Comparison of ENCODE assay signal across 1 cellular context in the genomic region with DNA sequence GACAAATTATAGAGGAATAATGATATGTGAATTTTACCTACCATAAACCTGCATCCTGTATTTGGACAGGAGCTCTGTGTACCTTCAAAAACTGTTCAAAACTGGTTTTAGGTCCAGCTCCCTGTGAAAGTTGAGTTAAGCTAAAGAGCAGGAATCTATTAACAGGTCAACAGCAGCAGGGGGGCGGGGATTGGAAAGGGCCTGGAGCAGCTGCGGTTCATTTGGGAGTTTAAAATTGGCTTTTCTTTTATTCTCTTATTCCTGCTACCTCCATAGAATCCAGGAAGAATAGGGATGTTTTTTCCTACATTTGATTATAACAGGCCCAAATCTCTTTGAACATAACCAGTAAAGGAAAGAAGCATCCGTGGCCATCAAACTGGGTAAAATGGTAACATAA.
TF ChIP-seq lines count a peak whose summit lies in the region.

No MANE protein-coding gene starts in this region.

TF ChIP-seq in SK-N-SH, 30 proteins besides CTCF, POLR2A, EP300 and RAD21:
- no peak for TF ChIP-seq FOXJ3 (CRISPR knock-in tag; IDR thresholded peaks at IDR 0.05)
- no peak for TF ChIP-seq ELF1 (IDR thresholded peaks at IDR 0.05)
- TF ChIP-seq TCF12 (IDR thresholded peaks at IDR 0.05) = no peak
- TF ChIP-seq, protein P1, sequence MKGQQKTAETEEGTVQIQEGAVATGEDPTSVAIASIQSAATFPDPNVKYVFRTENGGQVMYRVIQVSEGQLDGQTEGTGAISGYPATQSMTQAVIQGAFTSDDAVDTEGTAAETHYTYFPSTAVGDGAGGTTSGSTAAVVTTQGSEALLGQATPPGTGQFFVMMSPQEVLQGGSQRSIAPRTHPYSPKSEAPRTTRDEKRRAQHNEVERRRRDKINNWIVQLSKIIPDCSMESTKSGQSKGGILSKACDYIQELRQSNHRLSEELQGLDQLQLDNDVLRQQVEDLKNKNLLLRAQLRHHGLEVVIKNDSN (IDR thresholded peaks at IDR 0.05; ENCODE audit: borderline replicate concordance, low read depth) = no peak
TF ChIP-seq in SK-N-SH: peak in this region for 0.
